7 cellular contexts compared by ENCODE assay signal in the genomic region with DNA sequence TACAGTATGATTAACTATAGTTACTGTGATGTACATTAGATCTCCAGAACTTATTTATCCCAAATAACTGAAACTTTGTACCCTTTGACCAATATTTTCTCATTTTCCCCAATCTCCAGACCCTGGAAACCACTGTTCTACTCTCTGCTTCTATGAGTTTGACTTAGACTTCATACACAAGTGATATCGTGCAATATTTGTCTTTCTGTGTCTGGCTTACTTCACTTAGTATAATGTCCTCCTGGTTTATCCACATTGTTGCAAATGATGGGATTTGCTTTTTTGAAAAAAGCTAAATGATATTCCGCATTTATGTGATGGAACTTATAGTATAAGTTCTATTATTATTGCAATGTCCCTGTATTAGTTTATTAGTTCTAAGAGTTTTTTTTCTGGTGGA.
"Had no signal": no experiment of that assay in that cellular context is flagged by ENCODE, and none has a peak within 500 bp of the region (broad histone marks: within the 10 kb centered on the region; RNA-seq: fewer than 3 reads in every experiment).

No MANE protein-coding gene starts in this region.

- FAIRE-seq: H1, H54, HTR-8/SVneo had no signal

- H3K4me1 Mint-ChIP-seq: GM23338, H9 had no signal

- H3K4me3 ChIP-seq: GM23338 had no signal

- H3K4me3 Mint-ChIP-seq: GM23338, H9 had no signal

- H3K4me2 ChIP-seq: GM23338 had no signal

- ATAC-seq: GM23338 had no signal

- DNase-seq: H9, HCEC 1CT, KG1 had no signal

- H3K27ac Mint-ChIP-seq: GM23338, H9 had no signal

- H2AFZ ChIP-seq: GM23338 had no signal
